ENCODE assay signal across 14 cellular contexts in genomic region chr2:173959909-173960308, GRCh38. TPM values are rescaled to one million over a fixed set of nuclear protein-coding genes. Genes with fewer than 3 reads are reported as not detected.
DNase-seq lines count a peak whose midpoint lies in the region; ATAC-seq and TF ChIP-seq lines count a peak whose summit lies in the region.
"Had no signal": no experiment of that assay in that cellular context is flagged by ENCODE, and none has a peak within 500 bp of the region (broad histone marks: within the 10 kb centered on the region; RNA-seq: fewer than 3 reads in every experiment).

No MANE protein-coding gene starts in this region.

- H3K27me3 Mint-ChIP-seq in activated naive CD4-positive, alpha-beta T cell treated with anti-CD3 and anti-CD28 coated beads for 36 hours (ENCODE audit: low read depth) = no peaks in the 10 kb centered on the region
- H3K27me3 Mint-ChIP-seq in dendritic cell treated with granulocyte-macrophage colony-stimulating factor and Interleukin-4, amounts not matched to agents 40 ng/mL and 50 ng/mL, for 4 days = no peaks in the 10 kb centered on the region
- H3K27me3 Mint-ChIP-seq in stimulated activated naive CD8-positive, alpha-beta T cell treated with anti-CD3 and anti-CD28 coated beads, Interleukin-15, amount 100 ng/mL, for 72 hours = no peaks in the 10 kb centered on the region

- peak overlapping the region; percentile 37 for H3K27ac Mint-ChIP-seq in activated naive CD4-positive, alpha-beta T cell treated with anti-CD3 and anti-CD28 coated beads for 36 hours
- H3K27ac Mint-ChIP-seq in dendritic cell treated with granulocyte-macrophage colony-stimulating factor and Interleukin-4, amounts not matched to agents 40 ng/mL and 50 ng/mL, for 4 days = peak overlapping the region; percentile 39
- H3K27ac Mint-ChIP-seq in stimulated activated naive CD8-positive, alpha-beta T cell treated with anti-CD3 and anti-CD28 coated beads, Interleukin-15, amount 100 ng/mL, for 72 hours = peak overlapping the region in 1 of 2 donors; percentile 48

- H3K4me3 Mint-ChIP-seq in activated naive CD4-positive, alpha-beta T cell treated with anti-CD3 and anti-CD28 coated beads for 36 hours = peak overlapping the region; percentile 45
- H3K4me3 Mint-ChIP-seq in dendritic cell treated with granulocyte-macrophage colony-stimulating factor and Interleukin-4, amounts not matched to agents 40 ng/mL and 50 ng/mL, for 4 days = no peak overlapping the region
- H3K4me3 Mint-ChIP-seq in stimulated activated naive CD8-positive, alpha-beta T cell treated with anti-CD3 and anti-CD28 coated beads, Interleukin-15, amount 100 ng/mL, for 72 hours = peak overlapping the region; percentile 74 to 83

- peaks cover 52% of the 10 kb centered on the region for H3K36me3 Mint-ChIP-seq in activated naive CD4-positive, alpha-beta T cell treated with anti-CD3 and anti-CD28 coated beads for 36 hours (ENCODE audit: low read depth)
- H3K36me3 Mint-ChIP-seq in dendritic cell treated with granulocyte-macrophage colony-stimulating factor and Interleukin-4, amounts not matched to agents 40 ng/mL and 50 ng/mL, for 4 days (ENCODE audit: low read depth) = peaks cover 66% of the 10 kb centered on the region

- H3K9me3 Mint-ChIP-seq in activated naive CD4-positive, alpha-beta T cell treated with anti-CD3 and anti-CD28 coated beads for 36 hours = no peaks in the 10 kb centered on the region
- H3K9me3 Mint-ChIP-seq in dendritic cell treated with granulocyte-macrophage colony-stimulating factor and Interleukin-4, amounts not matched to agents 40 ng/mL and 50 ng/mL, for 4 days = no peaks in the 10 kb centered on the region
- no peaks in the 10 kb centered on the region for H3K9me3 Mint-ChIP-seq in stimulated activated naive CD8-positive, alpha-beta T cell treated with anti-CD3 and anti-CD28 coated beads, Interleukin-15, amount 100 ng/mL, for 72 hours

- DNase-seq in activated naive CD4-positive, alpha-beta T cell treated with anti-CD3 and anti-CD28 coated beads for 36 hours = no peak
- DNase-seq in activated naive CD4-positive, alpha-beta T cell (lab: John Stamatoyannopoulos, UW) = no peak
- no peak for DNase-seq in stimulated activated naive CD8-positive, alpha-beta T cell treated with anti-CD3 and anti-CD28 coated beads, Interleukin-15, amount 100 ng/mL, for 72 hours
- no peak for DNase-seq in NCI-H187 (lab: John Stamatoyannopoulos, UW)
- no peak for DNase-seq in NCI-H2227 treated with DMSO at 0.1 percent for 48 hours (lab: John Stamatoyannopoulos, UW)
- DNase-seq: activated CD4-positive, alpha-beta T cell treated with anti-CD3 and anti-CD28 coated beads for 1 hour; dermis blood vessel endothelial cell; mesendoderm; NCI-H2081 treated with DMSO at 0.1 percent for 48 hours; NK-92 treated with Interleukin-12 subunit alpha and Interleukin-12 subunit beta, amount 100 ng/mL, for 24 hours; stimulated activated CD4-positive, alpha-beta T cell treated with anti-CD3 and anti-CD28 coated beads, Interleukin-15, amount 100 ng/mL, for 24 hours had no signal

- peaks cover 58% of the 10 kb centered on the region for H3K4me1 Mint-ChIP-seq in activated naive CD4-positive, alpha-beta T cell treated with anti-CD3 and anti-CD28 coated beads for 36 hours (ENCODE audit: low read depth)
- H3K4me1 Mint-ChIP-seq in dendritic cell treated with granulocyte-macrophage colony-stimulating factor and Interleukin-4, amounts not matched to agents 40 ng/mL and 50 ng/mL, for 4 days (ENCODE audit: low read depth) = peaks cover 63% of the 10 kb centered on the region
- peaks cover 54% of the 10 kb centered on the region for H3K4me1 Mint-ChIP-seq in stimulated activated naive CD8-positive, alpha-beta T cell treated with anti-CD3 and anti-CD28 coated beads, Interleukin-15, amount 100 ng/mL, for 72 hours

- H3K27ac ChIP-seq in VCaP = peak overlapping the region; percentile 8; the same call in 1 of the 2 replicates

- intact Hi-C loops in activated naive CD4-positive, alpha-beta T cell treated with anti-CD3 and anti-CD28 coated beads for 36 hours (cut with micrococcal nuclease) = loop anchor here (5.0 to 10.0 kb wide), 3 partner anchors 33 to 1222 kb away; partner anchors contain the start of genes ATP5MC3 and CDCA7
- intact Hi-C loops in dendritic cell treated with granulocyte-macrophage colony-stimulating factor and Interleukin-4, amounts not matched to agents 40 ng/mL and 50 ng/mL, for 4 days (cut with micrococcal nuclease) = loop anchor here (5.0 to 10.0 kb wide), 3 partner anchors 37 to 385 kb away; no protein-coding TSS in a partner anchor

- no peak for TF ChIP-seq CTCF in VCaP (conservative IDR thresholded peaks at IDR 0.05)

- no peak for ATAC-seq in stimulated activated naive CD8-positive, alpha-beta T cell treated with anti-CD3 and anti-CD28 coated beads, Interleukin-15, amount 100 ng/mL, for 72 hours
- ATAC-seq in GM19324 (IDR thresholded peaks at IDR 0.05; ENCODE audit: low FRiP score, unreplicated experiment) = no peak

- CTCF ChIA-PET in activated naive CD4-positive, alpha-beta T cell treated with anti-CD3 and anti-CD28 coated beads for 36 hours (lab: Charles Lee) = no interaction called here

RNA-seq across cellular contexts. Expression of gene SP3, which starts 5.3 kb away (rescaled TPM):
- 10 to 100 TPM; 89.8 to 99.7 TPM for total RNA-seq in activated naive CD4-positive, alpha-beta T cell treated with anti-CD3 and anti-CD28 coated beads for 36 hours
